ENCODE assay signal across 1 cellular context in genomic region chr9:116806075-116806474, GRCh38.
TF ChIP-seq lines count a peak whose summit lies in the region.

No MANE protein-coding gene starts in this region.

TF ChIP-seq in IMR-90, 13 proteins besides CTCF, POLR2A, EP300 and RAD21 (continued from another document):
- TF ChIP-seq USF2 (IDR thresholded peaks at IDR 0.05; ENCODE audit: low read depth, low read length) (no peak), MAZ (IDR thresholded peaks at IDR 0.05; ENCODE audit: borderline replicate concordance, low read depth, low read length) (no peak), NFE2L2 (IDR thresholded peaks at IDR 0.05; ENCODE audit: low read depth, low read length) (no peak), MAFK (IDR thresholded peaks at IDR 0.05; ENCODE audit: low read depth, low read length) (no peak), FOS (IDR thresholded peaks at IDR 0.05; ENCODE audit: low read depth, low read length) (no peak), CHD1 (IDR thresholded peaks at IDR 0.05; ENCODE audit: low read depth, low read length) (no peak), MXI1 (IDR thresholded peaks at IDR 0.05; ENCODE audit: borderline replicate concordance, low read depth, low read length) (no peak), BHLHE40 (IDR thresholded peaks at IDR 0.05; ENCODE audit: low read depth, low read length) (no peak)
